Comparison of ENCODE assay signal across 1 cellular context in genomic region chr1:45205910-45206721, GRCh38.
TF ChIP-seq lines count a peak whose summit lies in the region.

TSS of gene ZSWIM5 (minus strand) at chr1:45206605. CDS start at chr1:45206350, 255 bp downstream.

TF ChIP-seq in K562, 482 proteins besides CTCF, POLR2A, EP300 and RAD21 (continued from another document):
- TF ChIP-seq YY1 (IDR thresholded peaks at IDR 0.05; ENCODE audit: borderline replicate concordance in 1 of 3, control insufficient read depth in 1 of 3, extremely low read depth in 1 of 3, insufficient read depth in 3 of 3, insufficient read length in 1 of 3, insufficient replicate concordance in 2 of 3, low read depth in 1 of 3, low read length in 2 of 3) (peak; percentile 59 to 87 (median 81)), SMAD4 (CRISPR knock-in tag; conservative IDR thresholded peaks at IDR 0.05) (peak; percentile 76), GTF3C2 (IDR thresholded peaks at IDR 0.05; ENCODE audit: borderline replicate concordance, extremely low read depth, insufficient read length) (no peak), CHD2 (IDR thresholded peaks at IDR 0.05; ENCODE audit: low read depth, low read length) (no peak), CGGBP1 (CRISPR knock-in tag; IDR thresholded peaks at IDR 0.05) (no peak), GATAD2B (IDR thresholded peaks at IDR 0.05; ENCODE audit: borderline replicate concordance) (peak; percentile 36; the same call in 1 of the 2 replicates), ETS1 (conservative IDR thresholded peaks at IDR 0.05; ENCODE audit: control insufficient read depth, low read depth, low read length) (no peak), ZNF354B (CRISPR knock-in tag; IDR thresholded peaks at IDR 0.05) (no peak), ZNF444 (CRISPR knock-in tag; IDR thresholded peaks at IDR 0.05) (no peak), ZFX (CRISPR knock-in tag; IDR thresholded peaks at IDR 0.05) (peak; percentile 28; the same call in 1 of the 2 replicates), CREB3L1 (IDR thresholded peaks at IDR 0.05; ENCODE audit: borderline replicate concordance, low read depth) (no peak; the same call in 1 of the 2 replicates), HDGF (IDR thresholded peaks at IDR 0.05) (no peak)
TF ChIP-seq in K562: peak in this region for 43.
